In the genomic region with DNA sequence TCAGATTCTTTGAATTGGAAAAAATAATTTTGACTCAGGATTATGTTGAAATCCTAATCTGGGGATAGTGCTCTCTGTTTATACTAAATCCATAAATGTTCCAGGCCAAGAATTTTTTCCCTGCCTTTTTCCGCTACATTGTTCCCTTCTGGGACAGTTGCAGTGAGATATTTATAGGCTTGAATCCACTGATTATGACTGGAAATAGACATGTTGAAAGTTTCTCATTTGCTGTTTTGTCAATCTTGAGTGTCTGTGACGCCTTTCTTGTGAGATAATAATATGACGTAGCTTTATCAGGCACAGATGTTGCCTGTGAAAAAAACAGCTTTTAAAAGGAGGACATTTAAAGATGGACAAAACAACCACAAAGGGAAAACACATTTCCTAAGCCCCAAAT, we compare ENCODE assay signal across 12 cellular contexts.
A peak's percentile ranks its signal among the peaks of the same experiment; 100 is the strongest.
DNase-seq lines count a peak whose midpoint lies in the region; ATAC-seq, FAIRE-seq and TF ChIP-seq lines count a peak whose summit lies in the region.
"Had no signal": no experiment of that assay in that cellular context is flagged by ENCODE, and none has a peak within 500 bp of the region (broad histone marks: within the 10 kb centered on the region; RNA-seq: fewer than 3 reads in every experiment).

No MANE protein-coding gene starts in this region.

- H3K9me3 ChIP-seq in HEK293 (ENCODE audit: control insufficient read depth, insufficient read depth, low read depth, low read length) (no peaks in the 10 kb centered on the region), astrocyte (ENCODE audit: insufficient read depth, low read depth, low read length) (no peaks in the 10 kb centered on the region), kidney (ENCODE audit: control insufficient read depth in 1 of 2, low read length in 2 of 2) (no peaks in the 10 kb centered on the region)

- TF ChIP-seq CTCF in HEK293 (tag by site-specific recombination; IDR thresholded peaks at IDR 0.05) (no peak), astrocyte (IDR thresholded peaks at IDR 0.05; ENCODE audit: insufficient read depth, low read depth, low read length) (no peak), kidney (IDR thresholded peaks at IDR 0.05; ENCODE audit: borderline replicate concordance, extremely low read depth, insufficient read depth) (no peak)

- peak overlapping the region; percentile 10 for H3K4me2 ChIP-seq in astrocyte (ENCODE audit: low read length)

- H3K36me3 Mint-ChIP-seq in astrocyte (ENCODE audit: low read depth, unreplicated experiment) = peaks cover 51% of the 10 kb centered on the region
- peaks cover 100% of the 10 kb centered on the region for H3K36me3 Mint-ChIP-seq in stimulated activated effector memory CD8-positive, alpha-beta T cell treated with anti-CD3 and anti-CD28 coated beads, Interleukin-12 subunit alpha, Interleukin-12 subunit beta, amount 100 ng/mL, for 72 hours

- no peaks in the 10 kb centered on the region for H3K27me3 ChIP-seq in astrocyte (ENCODE audit: insufficient read depth, low read length)

- no peaks in the 10 kb centered on the region for H3K9me3 Mint-ChIP-seq in astrocyte (ENCODE audit: unreplicated experiment)
- peaks cover 2% of the 10 kb centered on the region for H3K9me3 Mint-ChIP-seq in stimulated activated effector memory CD8-positive, alpha-beta T cell treated with anti-CD3 and anti-CD28 coated beads, Interleukin-12 subunit alpha, Interleukin-12 subunit beta, amount 100 ng/mL, for 72 hours

- H3K4me1 Mint-ChIP-seq in astrocyte (ENCODE audit: low read depth, unreplicated experiment) = peaks cover 43% of the 10 kb centered on the region
- peaks cover 77% of the 10 kb centered on the region for H3K4me1 Mint-ChIP-seq in stimulated activated effector memory CD8-positive, alpha-beta T cell treated with anti-CD3 and anti-CD28 coated beads, Interleukin-12 subunit alpha, Interleukin-12 subunit beta, amount 100 ng/mL, for 72 hours

- H3K36me3 ChIP-seq in HEK293 (ENCODE audit: control insufficient read depth in 2 of 2, insufficient read depth in 1 of 2, low read length in 2 of 2) (peaks cover 0 to 22% of the 10 kb centered on the region in 2 experiments; a peak in 1 of 3 replicates), astrocyte (ENCODE audit: insufficient read depth, low read length) (peaks cover 96% of the 10 kb centered on the region), kidney (ENCODE audit: control insufficient read depth in 1 of 2, insufficient read depth in 2 of 2, low read length in 2 of 2) (peaks cover 18 to 42% of the 10 kb centered on the region in 2 donors)

- no peak overlapping the region for H3K27ac Mint-ChIP-seq in astrocyte (ENCODE audit: unreplicated experiment)
- no peak overlapping the region for H3K27ac Mint-ChIP-seq in stimulated activated effector memory CD8-positive, alpha-beta T cell treated with anti-CD3 and anti-CD28 coated beads, Interleukin-12 subunit alpha, Interleukin-12 subunit beta, amount 100 ng/mL, for 72 hours

- POLR2A ChIA-PET in HEK293 (lab: Yijun Ruan, JAX) = no interaction called here

- no peaks in the 10 kb centered on the region for H3K27me3 Mint-ChIP-seq in astrocyte (ENCODE audit: low read depth, unreplicated experiment)

- H3K4me3 ChIP-seq in HEK293 (ENCODE audit: low read depth, low read length) (no peak overlapping the region), astrocyte (ENCODE audit: insufficient read depth, low read depth, low read length) (no peak overlapping the region), kidney (ENCODE audit: low read length in 2 of 2) (peak overlapping the region; percentile 17 to 22)

- FAIRE-seq in astrocyte (lab: Jason Lieb, UNC) (peak; percentile 41), kidney (lab: Jason Lieb, UNC) (peak; percentile 66)

- H3K9ac ChIP-seq in astrocyte (ENCODE audit: low read length) (no peak overlapping the region), kidney (ENCODE audit: low read length in 2 of 2) (no peak overlapping the region)

- CTCF ChIA-PET in HEK293 (lab: Yijun Ruan, JAX) = no interaction called here

- intact Hi-C loops in kidney (cut with DNase I) = no loop called here

- no peak overlapping the region for H2AFZ ChIP-seq in astrocyte (ENCODE audit: low read depth, low read length)

- ATAC-seq in stimulated activated effector memory CD8-positive, alpha-beta T cell treated with anti-CD3 and anti-CD28 coated beads, Interleukin-12 subunit alpha, Interleukin-12 subunit beta, amount 100 ng/mL, for 72 hours = no peak
- ATAC-seq: HCT116 had no signal

- H3K4me1 ChIP-seq in HEK293 (ENCODE audit: control insufficient read depth, insufficient read depth, low read length) (no peaks in the 10 kb centered on the region), astrocyte (ENCODE audit: insufficient read depth, low read length) (peaks cover 25% of the 10 kb centered on the region), kidney (ENCODE audit: control insufficient read depth in 1 of 2, insufficient read depth in 1 of 2, low read depth in 1 of 2, low read length in 2 of 2) (peaks cover 18 to 60% of the 10 kb centered on the region in 2 donors)

- peaks cover 84% of the 10 kb centered on the region for H4K20me1 ChIP-seq in astrocyte (ENCODE audit: insufficient read depth, low read length)

- H3K27ac ChIP-seq in HEK293 (ENCODE audit: extremely low read depth, low read depth, low read length) (no peak overlapping the region), astrocyte (ENCODE audit: low read depth, low read length) (peak overlapping the region; percentile 1), kidney (ENCODE audit: low read depth in 2 of 2, low read length in 2 of 2) (peak overlapping the region; percentile 80 to 94)

- H3K79me2 ChIP-seq in astrocyte (ENCODE audit: insufficient read depth, low read length) = peaks cover 100% of the 10 kb centered on the region

- DNase-seq in astrocyte (ENCODE audit: low read depth) (no peak), kidney (no peak), GM19238 (ENCODE audit: insufficient read length, low spot score) (no peak), middle frontal gyrus (ENCODE audit: extremely low spot score, low spot score) (no peak), mesenteric fat pad (ENCODE audit: low spot score) (no peak), GF-D8 (lab: John Stamatoyannopoulos, UW) (no peak)
- no peak for DNase-seq in stimulated activated effector memory CD8-positive, alpha-beta T cell treated with anti-CD3 and anti-CD28 coated beads, Interleukin-12 subunit alpha, Interleukin-12 subunit beta, amount 100 ng/mL, for 72 hours (ENCODE audit: low spot score in 2 of 2)
- DNase-seq: activated CD8-positive, alpha-beta memory T cell treated with anti-CD3 and anti-CD28 coated beads for 24 hours; NCI-H1694 treated with DMSO at 0.1 percent for 48 hours; SHP77 treated with DMSO at 0.1 percent for 48 hours had no signal

- no peak overlapping the region for H3K4me3 Mint-ChIP-seq in astrocyte (ENCODE audit: unreplicated experiment)
- peak overlapping the region; percentile 97 for H3K4me3 Mint-ChIP-seq in stimulated activated effector memory CD8-positive, alpha-beta T cell treated with anti-CD3 and anti-CD28 coated beads, Interleukin-12 subunit alpha, Interleukin-12 subunit beta, amount 100 ng/mL, for 72 hours

TF ChIP-seq in HEK293, 187 proteins besides CTCF, POLR2A, EP300 and RAD21:
- TF ChIP-seq, protein P1, sequence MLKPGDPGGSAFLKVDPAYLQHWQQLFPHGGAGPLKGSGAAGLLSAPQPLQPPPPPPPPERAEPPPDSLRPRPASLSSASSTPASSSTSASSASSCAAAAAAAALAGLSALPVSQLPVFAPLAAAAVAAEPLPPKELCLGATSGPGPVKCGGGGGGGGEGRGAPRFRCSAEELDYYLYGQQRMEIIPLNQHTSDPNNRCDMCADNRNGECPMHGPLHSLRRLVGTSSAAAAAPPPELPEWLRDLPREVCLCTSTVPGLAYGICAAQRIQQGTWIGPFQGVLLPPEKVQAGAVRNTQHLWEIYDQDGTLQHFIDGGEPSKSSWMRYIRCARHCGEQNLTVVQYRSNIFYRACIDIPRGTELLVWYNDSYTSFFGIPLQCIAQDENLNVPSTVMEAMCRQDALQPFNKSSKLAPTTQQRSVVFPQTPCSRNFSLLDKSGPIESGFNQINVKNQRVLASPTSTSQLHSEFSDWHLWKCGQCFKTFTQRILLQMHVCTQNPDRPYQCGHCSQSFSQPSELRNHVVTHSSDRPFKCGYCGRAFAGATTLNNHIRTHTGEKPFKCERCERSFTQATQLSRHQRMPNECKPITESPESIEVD (tag by site-specific recombination; IDR thresholded peaks at IDR 0.05) = peak; percentile 54
- no peak for TF ChIP-seq ZNF274 (IDR thresholded peaks at IDR 0.05; ENCODE audit: low read length)
- TF ChIP-seq ZNF274 (tag by site-specific recombination; IDR thresholded peaks at IDR 0.05; ENCODE audit: borderline replicate concordance) = no peak

Comparison
In these comparisons a context has a peak if more than half of its experiments do, and no peak if none do; other contexts are left out.
1. H3K4me3 ChIP-seq: peak in kidney (2 of 2); none in HEK293 (single experiment) and astrocyte (single experiment).